Comparison of ENCODE assay signal across 8 cellular contexts in the genomic region with DNA sequence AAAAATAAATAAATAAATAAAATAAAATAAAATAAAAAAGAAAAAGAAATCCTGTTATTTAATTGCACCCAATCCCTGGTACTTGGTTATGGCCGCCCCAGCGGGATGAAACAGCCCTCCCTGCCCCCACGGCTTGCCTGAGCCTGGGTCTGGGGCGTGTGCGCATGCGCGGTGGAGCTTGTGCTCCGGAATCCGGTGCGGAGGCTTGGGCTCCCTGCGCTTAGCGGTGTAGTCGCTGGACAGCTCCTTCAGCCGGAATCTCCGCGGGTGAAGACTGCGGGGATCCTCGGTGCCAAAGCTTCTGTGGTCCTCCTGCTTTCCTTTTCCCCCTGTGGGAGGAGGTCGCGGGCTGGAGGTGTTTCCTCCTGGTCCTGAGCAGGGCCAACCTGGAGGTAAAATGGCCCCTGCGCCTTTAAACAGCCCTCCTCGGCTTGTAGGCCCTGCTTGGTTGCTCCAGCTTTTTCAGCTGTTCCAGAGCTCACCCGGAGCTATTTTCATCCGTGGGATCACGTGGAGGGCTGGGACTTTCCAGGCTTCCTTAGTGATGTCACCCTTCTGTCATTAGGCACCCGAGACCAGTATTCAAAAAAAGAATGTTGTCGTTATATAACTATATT. TPM values are rescaled to one million over a fixed set of nuclear protein-coding genes. Genes with fewer than 3 reads are reported as not detected.
DNase-seq lines count a peak whose midpoint lies in the region; ATAC-seq and TF ChIP-seq lines count a peak whose summit lies in the region.

A gene with protein sequence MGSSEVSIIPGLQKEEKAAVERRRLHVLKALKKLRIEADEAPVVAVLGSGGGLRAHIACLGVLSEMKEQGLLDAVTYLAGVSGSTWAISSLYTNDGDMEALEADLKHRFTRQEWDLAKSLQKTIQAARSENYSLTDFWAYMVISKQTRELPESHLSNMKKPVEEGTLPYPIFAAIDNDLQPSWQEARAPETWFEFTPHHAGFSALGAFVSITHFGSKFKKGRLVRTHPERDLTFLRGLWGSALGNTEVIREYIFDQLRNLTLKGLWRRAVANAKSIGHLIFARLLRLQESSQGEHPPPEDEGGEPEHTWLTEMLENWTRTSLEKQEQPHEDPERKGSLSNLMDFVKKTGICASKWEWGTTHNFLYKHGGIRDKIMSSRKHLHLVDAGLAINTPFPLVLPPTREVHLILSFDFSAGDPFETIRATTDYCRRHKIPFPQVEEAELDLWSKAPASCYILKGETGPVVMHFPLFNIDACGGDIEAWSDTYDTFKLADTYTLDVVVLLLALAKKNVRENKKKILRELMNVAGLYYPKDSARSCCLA (minus strand): TSS at position 468 of the 617 bp plus-strand sequence. CDS start 4,288 bp downstream, outside the sequence.

- H3F3A ChIP-seq in MM.1S (ENCODE audit: insufficient read depth, low read length): no peaks in the 10 kb centered on the region; the same call in 1 of the 2 replicates

- DNase-seq in BE2C: peak; percentile 92
- DNase-seq in MM.1S: peak; percentile 93
- peak; percentile 93 to 96 for DNase-seq in SJCRH30
- DNase-seq in activated naive CD4-positive, alpha-beta T cell (lab: John Stamatoyannopoulos, UW): peak; percentile 46 to 79 (median 74)
- peak; percentile 77 to 80 for DNase-seq in foreskin keratinocyte
- peak; percentile 67 for DNase-seq in neural crest cell (ENCODE audit: low read depth, low spot score)
- peak; percentile 83 for DNase-seq in stimulated activated naive CD8-positive, alpha-beta T cell treated with anti-CD3 and anti-CD28 coated beads, Interleukin-15, amount 100 ng/mL, for 72 hours

- H3K36me3 Mint-ChIP-seq in neural crest cell (ENCODE audit: low read depth): no peaks in the 10 kb centered on the region

- H3K36me3 ChIP-seq in BE2C: no peaks in the 10 kb centered on the region
- no peaks in the 10 kb centered on the region for H3K36me3 ChIP-seq in MM.1S (replicated peaks; ENCODE audit: insufficient read depth, low read length)
- H3K36me3 ChIP-seq in SJCRH30: peaks cover 4% of the 10 kb centered on the region; the same call in 1 of the 2 replicates

- H3K27ac ChIP-seq in MM.1S (ENCODE audit: low read length) (peak within 1 kb of the TSS; percentile 70; the same call in 1 of the 2 replicates), SJCRH30 (peak within 1 kb of the TSS; percentile 87), foreskin keratinocyte (peak within 1 kb of the TSS; percentile 46)

- H2AFZ ChIP-seq in MM.1S (ENCODE audit: low read length): peak within 1 kb of the TSS; percentile 80

- no peaks in the 10 kb centered on the region for H3K79me2 ChIP-seq in MM.1S (ENCODE audit: low read length)

- no peaks in the 10 kb centered on the region for H4K20me1 ChIP-seq in MM.1S (ENCODE audit: insufficient read depth, low read length)

- no peaks in the 10 kb centered on the region for H3K9me3 Mint-ChIP-seq in neural crest cell
- no peaks in the 10 kb centered on the region for H3K9me3 Mint-ChIP-seq in stimulated activated naive CD8-positive, alpha-beta T cell treated with anti-CD3 and anti-CD28 coated beads, Interleukin-15, amount 100 ng/mL, for 72 hours

- ATAC-seq in GM21447 (IDR thresholded peaks at IDR 0.05; ENCODE audit: unreplicated experiment) (peak; percentile 45), foreskin keratinocyte (peak; percentile 74)
- ATAC-seq in stimulated activated naive CD8-positive, alpha-beta T cell treated with anti-CD3 and anti-CD28 coated beads, Interleukin-15, amount 100 ng/mL, for 72 hours: peak; percentile 88

- no peak within 1 kb of the TSS for H3K27ac Mint-ChIP-seq in neural crest cell (ENCODE audit: unreplicated experiment)
- H3K27ac Mint-ChIP-seq in stimulated activated naive CD8-positive, alpha-beta T cell treated with anti-CD3 and anti-CD28 coated beads, Interleukin-15, amount 100 ng/mL, for 72 hours: peak within 1 kb of the TSS; percentile 90 to 99

- H3K4me2 ChIP-seq in MM.1S (ENCODE audit: low read depth, low read length): peak within 1 kb of the TSS; percentile 97

- H3K9me2 ChIP-seq in MM.1S (replicated peaks; ENCODE audit: insufficient read depth, low read length): no peaks in the 10 kb centered on the region

- H3K4me1 ChIP-seq in BE2C: peaks cover 6% of the 10 kb centered on the region
- H3K4me1 ChIP-seq in MM.1S (ENCODE audit: low read length): peaks cover 10% of the 10 kb centered on the region; the same call in 1 of the 2 replicates
- H3K4me1 ChIP-seq in SJCRH30: peaks cover 5% of the 10 kb centered on the region; the same call in 1 of the 2 replicates
- H3K4me1 ChIP-seq in foreskin keratinocyte: peaks cover 5% of the 10 kb centered on the region

- TF ChIP-seq CTCF in BE2C (IDR thresholded peaks at IDR 0.05; ENCODE audit: low read depth, low read length): no peak
- no peak for TF ChIP-seq CTCF in MM.1S (IDR thresholded peaks at IDR 0.05; ENCODE audit: low read length)
- no peak for TF ChIP-seq CTCF in foreskin keratinocyte (conservative IDR thresholded peaks at IDR 0.05)
- no peak for TF ChIP-seq CTCF in neural crest cell (conservative IDR thresholded peaks at IDR 0.05)

- no peaks in the 10 kb centered on the region for H3K27me3 Mint-ChIP-seq in neural crest cell (ENCODE audit: low read depth)
- H3K27me3 Mint-ChIP-seq in stimulated activated naive CD8-positive, alpha-beta T cell treated with anti-CD3 and anti-CD28 coated beads, Interleukin-15, amount 100 ng/mL, for 72 hours: no peaks in the 10 kb centered on the region

- H3K9me3 ChIP-seq in BE2C (no peaks in the 10 kb centered on the region), MM.1S (replicated peaks; ENCODE audit: insufficient read depth, low read length) (no peaks in the 10 kb centered on the region), SJCRH30 (replicated peaks) (no peaks in the 10 kb centered on the region)

- H3K4me3 ChIP-seq in BE2C (ENCODE audit: low read depth, low read length): peak within 1 kb of the TSS; percentile 80
- H3K4me3 ChIP-seq in MM.1S (ENCODE audit: low read length): peak within 1 kb of the TSS; percentile 78
- H3K4me3 ChIP-seq in SJCRH30: peak within 1 kb of the TSS; percentile 62

- H3K9ac ChIP-seq in MM.1S (ENCODE audit: low read length): peak within 1 kb of the TSS; percentile 79

- peaks cover 15% of the 10 kb centered on the region for H3K4me1 Mint-ChIP-seq in neural crest cell
- peaks cover 26% of the 10 kb centered on the region for H3K4me1 Mint-ChIP-seq in stimulated activated naive CD8-positive, alpha-beta T cell treated with anti-CD3 and anti-CD28 coated beads, Interleukin-15, amount 100 ng/mL, for 72 hours

- peak within 1 kb of the TSS; percentile 80 for H3K4me3 Mint-ChIP-seq in neural crest cell
- H3K4me3 Mint-ChIP-seq in stimulated activated naive CD8-positive, alpha-beta T cell treated with anti-CD3 and anti-CD28 coated beads, Interleukin-15, amount 100 ng/mL, for 72 hours: peak within 1 kb of the TSS; percentile 88 to 92

- H3K27me3 ChIP-seq in BE2C (no peaks in the 10 kb centered on the region), MM.1S (replicated peaks; ENCODE audit: insufficient read depth, low read length) (no peaks in the 10 kb centered on the region), SJCRH30 (no peaks in the 10 kb centered on the region), foreskin keratinocyte (no peaks in the 10 kb centered on the region)

RNA-seq across cellular contexts. Expression of the gene that starts here (rescaled TPM):
- polyA plus RNA-seq in BE2C (2012; ENCODE audit: insufficient read depth, insufficient read length, low read depth): 6.3 TPM
- total RNA-seq in SJCRH30 (2014; rRNA removed; shearing (Covaris generic)): 1.4 and 2.1 TPM in 2 replicates
- 1.1 TPM in 2 replicates for total RNA-seq in foreskin keratinocyte
- 0.65 and 1.8 TPM in 2 replicates for polyA plus RNA-seq in foreskin keratinocyte
- 1.1 and 2.0 TPM in 2 replicates for total RNA-seq in neural crest cell

Comparison
In these comparisons a context has a peak if more than half of its experiments do, and no peak if none do; other contexts are left out.
1. Peak in every context shown above with its lines: DNase-seq, ATAC-seq, H3K4me3 ChIP-seq and H3K27ac ChIP-seq.